Comparison of ENCODE assay signal across 30 cellular contexts in genomic region chr15:88089019-88089603, GRCh38.
DNase-seq lines count a peak whose midpoint lies in the region; TF ChIP-seq lines count a peak whose summit lies in the region.
"Had no signal": no experiment of that assay in that cellular context is flagged by ENCODE, and none has a peak within 500 bp of the region (broad histone marks: within the 10 kb centered on the region; RNA-seq: fewer than 3 reads in every experiment).

No MANE protein-coding gene starts in this region.

- no peak overlapping the region for H3K27ac Mint-ChIP-seq in CD14-positive monocyte
- H3K27ac Mint-ChIP-seq: activated B cell treated with CpG ODN at 0.5 μM for 24 hours; activated CD4-positive, alpha-beta T cell treated with anti-CD3 and anti-CD28 coated beads, Interleukin-2, amount 10 ng/mL, durations not matched to agents 7 days and 5 days; activated T-cell treated with anti-CD3 and anti-CD28 coated beads, Interleukin-2, amount 50 U/mL, for 24 hours; dendritic cell treated with granulocyte-macrophage colony-stimulating factor and Interleukin-4, amounts not matched to agents 40 ng/mL and 50 ng/mL, for 4 days had no signal

- peaks cover 4% of the 10 kb centered on the region; the same call in 1 of the 2 replicates for H3K4me1 ChIP-seq in HEK293 (ENCODE audit: control insufficient read depth, insufficient read depth, low read length)
- H3K4me1 ChIP-seq: pancreas had no signal

- no peaks in the 10 kb centered on the region for H3K36me3 ChIP-seq in HEK293 (ENCODE audit: control insufficient read depth in 2 of 2, insufficient read depth in 1 of 2, low read length in 2 of 2)
- H3K36me3 ChIP-seq in WERI-Rb-1, result no peaks in the 10 kb centered on the region
- H3K36me3 ChIP-seq: heart right ventricle, pancreas, uterus had no signal

- no peaks in the 10 kb centered on the region for H3K36me3 Mint-ChIP-seq in CD14-positive monocyte
- H3K36me3 Mint-ChIP-seq: CD8-positive, alpha-beta memory T cell had no signal

- H3K4me3 Mint-ChIP-seq in CD14-positive monocyte, result no peak overlapping the region
- H3K4me3 Mint-ChIP-seq: activated B cell treated with CpG ODN at 0.5 μM for 24 hours; activated CD4-positive, alpha-beta T cell treated with anti-CD3 and anti-CD28 coated beads, Interleukin-2, amount 10 ng/mL, durations not matched to agents 7 days and 5 days; activated T-cell treated with anti-CD3 and anti-CD28 coated beads, Interleukin-2, amount 50 U/mL, for 24 hours; CD8-positive, alpha-beta memory T cell; central memory CD8-positive, alpha-beta T cell; dendritic cell treated with granulocyte-macrophage colony-stimulating factor and Interleukin-4, amounts not matched to agents 40 ng/mL and 50 ng/mL, for 4 days; neural crest cell had no signal

- CTCF ChIA-PET in HEK293 (lab: Yijun Ruan, JAX), result interaction anchor here (0.6 kb wide), 3 partner anchors 161 to 1857 kb away, joined by 3 read pairs; no protein-coding TSS in a partner anchor

- H3K27me3 ChIP-seq in WERI-Rb-1 (ENCODE audit: insufficient read depth, low read depth, severe bottlenecking), result peaks cover 36% of the 10 kb centered on the region
- H3K27me3 ChIP-seq: pancreas, testis, uterus had no signal

- peak; percentile 32 for DNase-seq in ACHN
- DNase-seq in astrocyte of the hippocampus (ENCODE audit: low read depth, low spot score), result peak; percentile 72
- peak; percentile 42 for DNase-seq in kidney tubule cell (ENCODE audit: low spot score)
- DNase-seq in CD14-positive monocyte (ENCODE audit: low spot score), result no peak
- no peak for DNase-seq in WERI-Rb-1
- no peak for DNase-seq in activated naive CD4-positive, alpha-beta T cell treated with anti-CD3 and anti-CD28 coated beads, Interleukin-2, amount 50 U/mL, for 16 hours
- no peak for DNase-seq in retina
- DNase-seq: activated B cell treated with CpG ODN at 0.5 μM for 24 hours; activated CD4-positive, alpha-beta T cell treated with anti-CD3 and anti-CD28 coated beads, Interleukin-2, amount 10 ng/mL, durations not matched to agents 7 days and 5 days; activated gamma-delta T cell; activated T-cell treated with anti-CD3 and anti-CD28 coated beads, Interleukin-2, amount 50 U/mL, for 24 hours; CD8-positive, alpha-beta memory T cell; DMS 273 treated with DMSO at 0.1 percent for 48 hours; H7; heart right ventricle; Kasumi-1; kidney glomerular epithelial cell; MV-4-11; NCI-H1436 treated with DMSO at 0.1 percent for 48 hours; NCI-H748 treated with DMSO at 0.1 percent for 48 hours; pancreas; stimulated activated naive CD4-positive, alpha-beta T cell treated with Interleukin-2 at 50 U/mL for 16 hours; testis had no signal

- in situ Hi-C loops in ACHN (cut with HindIII; ENCODE audit: low pct_ligation_motif_present, low pct_unique_long_range_greater_than_20kb, low sequenced_read_pairs), result no loop called here

- peaks cover 2 to 12% (median 9%) of the 10 kb centered on the region in 3 donors for H3K27me3 Mint-ChIP-seq in CD14-positive monocyte (ENCODE audit: low read depth in 3 of 3)
- H3K27me3 Mint-ChIP-seq: activated B cell treated with CpG ODN at 0.5 μM for 24 hours; activated CD4-positive, alpha-beta T cell treated with anti-CD3 and anti-CD28 coated beads, Interleukin-2, amount 10 ng/mL, durations not matched to agents 7 days and 5 days; CD8-positive, alpha-beta memory T cell; central memory CD8-positive, alpha-beta T cell had no signal

- H3K27ac ChIP-seq in HEK293 (ENCODE audit: extremely low read depth, low read depth, low read length) (no peak overlapping the region), WERI-Rb-1 (no peak overlapping the region)
- H3K27ac ChIP-seq: heart right ventricle, pancreas, skin epidermis, testis, uterus had no signal

- H3K9me3 Mint-ChIP-seq in CD14-positive monocyte, result peaks cover 0 to 4% (median 2%) of the 10 kb centered on the region in 7 donors
- H3K9me3 Mint-ChIP-seq: activated B cell treated with CpG ODN at 0.5 μM for 24 hours; activated CD4-positive, alpha-beta T cell treated with anti-CD3 and anti-CD28 coated beads, Interleukin-2, amount 10 ng/mL, durations not matched to agents 7 days and 5 days; activated T-cell treated with anti-CD3 and anti-CD28 coated beads, Interleukin-2, amount 50 U/mL, for 24 hours; central memory CD8-positive, alpha-beta T cell; dendritic cell treated with granulocyte-macrophage colony-stimulating factor and Interleukin-4, amounts not matched to agents 40 ng/mL and 50 ng/mL, for 4 days had no signal

- H3K4me1 Mint-ChIP-seq in CD14-positive monocyte, result no peaks in the 10 kb centered on the region
- H3K4me1 Mint-ChIP-seq: activated B cell treated with CpG ODN at 0.5 μM for 24 hours; activated CD4-positive, alpha-beta T cell treated with anti-CD3 and anti-CD28 coated beads, Interleukin-2, amount 10 ng/mL, durations not matched to agents 7 days and 5 days; CD8-positive, alpha-beta memory T cell; central memory CD8-positive, alpha-beta T cell had no signal

- intact Hi-C loops in CD14-positive monocyte (cut with micrococcal nuclease), result no loop called here

- H3K4me3 ChIP-seq in HEK293 (ENCODE audit: low read depth, low read length) (no peak overlapping the region), WERI-Rb-1 (ENCODE audit: low read depth, low read length) (no peak overlapping the region)
- H3K4me3 ChIP-seq: heart right ventricle, lung, pancreas, skin epidermis, testis, uterus had no signal

- POLR2A ChIA-PET in HEK293 (lab: Yijun Ruan, JAX), result no interaction called here

- no peaks in the 10 kb centered on the region for H3K9me3 ChIP-seq in HEK293 (ENCODE audit: control insufficient read depth, insufficient read depth, low read depth, low read length)
- H3K9me3 ChIP-seq in WERI-Rb-1 (ENCODE audit: severe bottlenecking), result peaks cover 5% of the 10 kb centered on the region
- H3K9me3 ChIP-seq: pancreas, testis, uterus had no signal

- TF ChIP-seq CTCF in HEK293 (tag by site-specific recombination; IDR thresholded peaks at IDR 0.05) (no peak), CD14-positive monocyte (IDR thresholded peaks at IDR 0.05) (no peak), WERI-Rb-1 (IDR thresholded peaks at IDR 0.05; ENCODE audit: low read depth, low read length) (no peak)

TF ChIP-seq in HEK293, 187 proteins besides CTCF, POLR2A, EP300 and RAD21:
- TF ChIP-seq ZNF513 (tag by site-specific recombination; IDR thresholded peaks at IDR 0.05) (peak; percentile 53; the same call in 1 of the 2 replicates), ZNF18 (tag by site-specific recombination; IDR thresholded peaks at IDR 0.05) (no peak)
TF ChIP-seq in HEK293: peak in this region for 1.

Comparison
In these comparisons a context has a peak if more than half of its experiments do, and no peak if none do; other contexts are left out.
1. DNase-seq: peak in ACHN (single experiment), astrocyte of the hippocampus (single experiment) and kidney tubule cell (single experiment); none in CD14-positive monocyte (single experiment), WERI-Rb-1 (single experiment), activated naive CD4-positive, alpha-beta T cell treated with anti-CD3 and anti-CD28 coated beads, Interleukin-2, amount 50 U/mL, for 16 hours (single experiment) and retina (single experiment).